In the genomic region with DNA sequence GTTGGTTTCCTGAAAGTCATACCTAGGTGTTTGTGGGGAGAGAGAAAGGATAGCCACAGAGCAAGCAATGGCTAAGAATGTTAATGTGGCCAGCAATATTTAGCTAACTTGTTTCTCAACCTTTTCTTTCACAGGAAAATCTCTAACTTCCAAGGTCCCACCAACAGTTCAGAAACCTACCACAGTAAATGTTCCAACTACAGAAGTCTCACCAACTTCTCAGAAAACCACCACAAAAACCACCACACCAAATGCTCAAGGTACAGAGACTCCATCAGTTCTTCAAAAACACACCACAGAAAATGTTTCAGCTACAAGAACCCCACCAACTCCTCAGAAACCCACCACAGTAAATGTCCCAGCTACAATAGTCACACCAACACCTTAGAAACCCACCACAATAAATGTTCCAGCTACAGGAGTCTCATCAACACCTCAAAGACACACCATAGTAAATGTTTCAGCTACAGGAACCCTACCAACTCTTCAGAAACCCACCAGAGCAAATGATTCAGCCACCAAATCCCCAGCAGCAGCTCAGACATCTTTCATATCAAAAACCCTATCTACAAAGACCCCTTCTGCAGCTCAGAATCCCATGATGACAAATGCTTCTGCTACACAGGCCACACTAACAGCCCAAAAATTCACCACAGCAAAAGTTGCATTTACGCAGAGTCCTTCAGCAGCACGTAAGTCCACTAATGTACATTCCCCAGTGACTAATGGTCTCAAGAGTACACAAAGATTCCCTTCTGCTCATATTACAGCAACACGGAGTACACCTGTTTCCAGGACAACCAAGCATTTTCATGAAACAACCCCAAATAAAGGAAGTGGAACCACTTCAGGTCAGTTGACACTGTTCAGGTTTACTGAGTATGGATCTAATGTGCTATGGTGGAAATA, we compare ENCODE assay signal across 1 cellular context.
TF ChIP-seq lines count a peak whose summit lies in the region.

No MANE protein-coding gene starts in this region.

TF ChIP-seq in GM12878, 131 proteins besides CTCF, POLR2A, EP300 and RAD21 (continued from another document and continues in another):
- TF ChIP-seq ASH2L (IDR thresholded peaks at IDR 0.05; ENCODE audit: borderline replicate concordance, low read depth) (no peak), ZZZ3 (IDR thresholded peaks at IDR 0.05; ENCODE audit: control insufficient read depth, insufficient read length, low read depth) (no peak), YBX1 (IDR thresholded peaks at IDR 0.05) (peak; percentile 67; the same call in 1 of the 2 replicates), GABPA (IDR thresholded peaks at IDR 0.05; ENCODE audit: low read depth) (no peak), ETV6 (conservative IDR thresholded peaks at IDR 0.05 in 1 of 2, IDR thresholded peaks at IDR 0.05 in 1 of 2; ENCODE audit: borderline replicate concordance in 1 of 2, low read depth in 1 of 2) (no peak), IKZF1 (conservative IDR thresholded peaks at IDR 0.05) (peak; percentile 57), STAT3 (IDR thresholded peaks at IDR 0.05; ENCODE audit: low read depth, low read length) (no peak), ZNF384 (IDR thresholded peaks at IDR 0.05; ENCODE audit: borderline replicate concordance, low read depth, low read length) (no peak), ZNF24 (IDR thresholded peaks at IDR 0.05) (peak; percentile 87), DPF2 (IDR thresholded peaks at IDR 0.05) (peak; percentile 75; the same call in 1 of the 2 replicates), CHD2 (IDR thresholded peaks at IDR 0.05; ENCODE audit: borderline replicate concordance, low read depth, low read length) (peak; percentile 64; the same call in 1 of the 2 replicates), RCOR1 (conservative IDR thresholded peaks at IDR 0.05; ENCODE audit: low read depth, low read length) (0 out of 2 replicates have a peak, but pooled peaks have one; percentile 13), POU2F2 (IDR thresholded peaks at IDR 0.05; ENCODE audit: borderline replicate concordance, low read depth, low read length) (peak; percentile 69; the same call in 1 of the 3 replicates), MEF2A (IDR thresholded peaks at IDR 0.05; ENCODE audit: insufficient read depth, low read depth, low read length) (0 out of 2 replicates have a peak, but pooled peaks have one; percentile 27), NBN (IDR thresholded peaks at IDR 0.05) (peak; percentile 70; the same call in 1 of the 2 replicates), ZNF217 (IDR thresholded peaks at IDR 0.05) (no peak), ZSCAN29 (IDR thresholded peaks at IDR 0.05) (no peak), SMAD1 (IDR thresholded peaks at IDR 0.05; ENCODE audit: low read depth, partially characterized antibody) (peak; percentile 88), EED (IDR thresholded peaks at IDR 0.05; ENCODE audit: low read depth) (peak; percentile 45; the same call in 1 of the 2 replicates), BHLHE40 (IDR thresholded peaks at IDR 0.05; ENCODE audit: borderline replicate concordance in 1 of 2, low read depth in 2 of 2, low read length in 1 of 2) (peak; percentile 20 to 33; a peak in 1 of 4 replicates), CREM (IDR thresholded peaks at IDR 0.05; ENCODE audit: low read depth) (peak; percentile 46; the same call in 1 of the 2 replicates)
- TF ChIP-seq, protein P1, sequence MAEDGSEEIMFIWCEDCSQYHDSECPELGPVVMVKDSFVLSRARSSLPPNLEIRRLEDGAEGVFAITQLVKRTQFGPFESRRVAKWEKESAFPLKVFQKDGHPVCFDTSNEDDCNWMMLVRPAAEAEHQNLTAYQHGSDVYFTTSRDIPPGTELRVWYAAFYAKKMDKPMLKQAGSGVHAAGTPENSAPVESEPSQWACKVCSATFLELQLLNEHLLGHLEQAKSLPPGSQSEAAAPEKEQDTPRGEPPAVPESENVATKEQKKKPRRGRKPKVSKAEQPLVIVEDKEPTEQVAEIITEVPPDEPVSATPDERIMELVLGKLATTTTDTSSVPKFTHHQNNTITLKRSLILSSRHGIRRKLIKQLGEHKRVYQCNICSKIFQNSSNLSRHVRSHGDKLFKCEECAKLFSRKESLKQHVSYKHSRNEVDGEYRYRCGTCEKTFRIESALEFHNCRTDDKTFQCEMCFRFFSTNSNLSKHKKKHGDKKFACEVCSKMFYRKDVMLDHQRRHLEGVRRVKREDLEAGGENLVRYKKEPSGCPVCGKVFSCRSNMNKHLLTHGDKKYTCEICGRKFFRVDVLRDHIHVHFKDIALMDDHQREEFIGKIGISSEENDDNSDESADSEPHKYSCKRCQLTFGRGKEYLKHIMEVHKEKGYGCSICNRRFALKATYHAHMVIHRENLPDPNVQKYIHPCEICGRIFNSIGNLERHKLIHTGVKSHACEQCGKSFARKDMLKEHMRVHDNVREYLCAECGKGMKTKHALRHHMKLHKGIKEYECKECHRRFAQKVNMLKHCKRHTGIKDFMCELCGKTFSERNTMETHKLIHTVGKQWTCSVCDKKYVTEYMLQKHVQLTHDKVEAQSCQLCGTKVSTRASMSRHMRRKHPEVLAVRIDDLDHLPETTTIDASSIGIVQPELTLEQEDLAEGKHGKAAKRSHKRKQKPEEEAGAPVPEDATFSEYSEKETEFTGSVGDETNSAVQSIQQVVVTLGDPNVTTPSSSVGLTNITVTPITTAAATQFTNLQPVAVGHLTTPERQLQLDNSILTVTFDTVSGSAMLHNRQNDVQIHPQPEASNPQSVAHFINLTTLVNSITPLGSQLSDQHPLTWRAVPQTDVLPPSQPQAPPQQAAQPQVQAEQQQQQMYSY (CRISPR knock-in tag; IDR thresholded peaks at IDR 0.05) = no peak
- TF ChIP-seq, protein P2, sequence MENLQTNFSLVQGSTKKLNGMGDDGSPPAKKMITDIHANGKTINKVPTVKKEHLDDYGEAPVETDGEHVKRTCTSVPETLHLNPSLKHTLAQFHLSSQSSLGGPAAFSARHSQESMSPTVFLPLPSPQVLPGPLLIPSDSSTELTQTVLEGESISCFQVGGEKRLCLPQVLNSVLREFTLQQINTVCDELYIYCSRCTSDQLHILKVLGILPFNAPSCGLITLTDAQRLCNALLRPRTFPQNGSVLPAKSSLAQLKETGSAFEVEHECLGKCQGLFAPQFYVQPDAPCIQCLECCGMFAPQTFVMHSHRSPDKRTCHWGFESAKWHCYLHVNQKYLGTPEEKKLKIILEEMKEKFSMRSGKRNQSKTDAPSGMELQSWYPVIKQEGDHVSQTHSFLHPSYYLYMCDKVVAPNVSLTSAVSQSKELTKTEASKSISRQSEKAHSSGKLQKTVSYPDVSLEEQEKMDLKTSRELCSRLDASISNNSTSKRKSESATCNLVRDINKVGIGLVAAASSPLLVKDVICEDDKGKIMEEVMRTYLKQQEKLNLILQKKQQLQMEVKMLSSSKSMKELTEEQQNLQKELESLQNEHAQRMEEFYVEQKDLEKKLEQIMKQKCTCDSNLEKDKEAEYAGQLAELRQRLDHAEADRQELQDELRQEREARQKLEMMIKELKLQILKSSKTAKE (IDR thresholded peaks at IDR 0.05; ENCODE audit: low read depth, poor library complexity, severe bottlenecking) = peak; percentile 45
- TF ChIP-seq, protein P3, sequence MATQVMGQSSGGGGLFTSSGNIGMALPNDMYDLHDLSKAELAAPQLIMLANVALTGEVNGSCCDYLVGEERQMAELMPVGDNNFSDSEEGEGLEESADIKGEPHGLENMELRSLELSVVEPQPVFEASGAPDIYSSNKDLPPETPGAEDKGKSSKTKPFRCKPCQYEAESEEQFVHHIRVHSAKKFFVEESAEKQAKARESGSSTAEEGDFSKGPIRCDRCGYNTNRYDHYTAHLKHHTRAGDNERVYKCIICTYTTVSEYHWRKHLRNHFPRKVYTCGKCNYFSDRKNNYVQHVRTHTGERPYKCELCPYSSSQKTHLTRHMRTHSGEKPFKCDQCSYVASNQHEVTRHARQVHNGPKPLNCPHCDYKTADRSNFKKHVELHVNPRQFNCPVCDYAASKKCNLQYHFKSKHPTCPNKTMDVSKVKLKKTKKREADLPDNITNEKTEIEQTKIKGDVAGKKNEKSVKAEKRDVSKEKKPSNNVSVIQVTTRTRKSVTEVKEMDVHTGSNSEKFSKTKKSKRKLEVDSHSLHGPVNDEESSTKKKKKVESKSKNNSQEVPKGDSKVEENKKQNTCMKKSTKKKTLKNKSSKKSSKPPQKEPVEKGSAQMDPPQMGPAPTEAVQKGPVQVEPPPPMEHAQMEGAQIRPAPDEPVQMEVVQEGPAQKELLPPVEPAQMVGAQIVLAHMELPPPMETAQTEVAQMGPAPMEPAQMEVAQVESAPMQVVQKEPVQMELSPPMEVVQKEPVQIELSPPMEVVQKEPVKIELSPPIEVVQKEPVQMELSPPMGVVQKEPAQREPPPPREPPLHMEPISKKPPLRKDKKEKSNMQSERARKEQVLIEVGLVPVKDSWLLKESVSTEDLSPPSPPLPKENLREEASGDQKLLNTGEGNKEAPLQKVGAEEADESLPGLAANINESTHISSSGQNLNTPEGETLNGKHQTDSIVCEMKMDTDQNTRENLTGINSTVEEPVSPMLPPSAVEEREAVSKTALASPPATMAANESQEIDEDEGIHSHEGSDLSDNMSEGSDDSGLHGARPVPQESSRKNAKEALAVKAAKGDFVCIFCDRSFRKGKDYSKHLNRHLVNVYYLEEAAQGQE (IDR thresholded peaks at IDR 0.05; ENCODE audit: low read depth, low read length) = no peak
- TF ChIP-seq, protein P4, sequence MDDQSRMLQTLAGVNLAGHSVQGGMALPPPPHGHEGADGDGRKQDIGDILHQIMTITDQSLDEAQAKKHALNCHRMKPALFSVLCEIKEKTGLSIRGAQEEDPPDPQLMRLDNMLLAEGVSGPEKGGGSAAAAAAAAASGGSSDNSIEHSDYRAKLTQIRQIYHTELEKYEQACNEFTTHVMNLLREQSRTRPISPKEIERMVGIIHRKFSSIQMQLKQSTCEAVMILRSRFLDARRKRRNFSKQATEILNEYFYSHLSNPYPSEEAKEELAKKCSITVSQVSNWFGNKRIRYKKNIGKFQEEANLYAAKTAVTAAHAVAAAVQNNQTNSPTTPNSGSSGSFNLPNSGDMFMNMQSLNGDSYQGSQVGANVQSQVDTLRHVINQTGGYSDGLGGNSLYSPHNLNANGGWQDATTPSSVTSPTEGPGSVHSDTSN (IDR thresholded peaks at IDR 0.05; ENCODE audit: insufficient replicate concordance, low read depth, low read length) = peak; percentile 23
- TF ChIP-seq, protein P5, sequence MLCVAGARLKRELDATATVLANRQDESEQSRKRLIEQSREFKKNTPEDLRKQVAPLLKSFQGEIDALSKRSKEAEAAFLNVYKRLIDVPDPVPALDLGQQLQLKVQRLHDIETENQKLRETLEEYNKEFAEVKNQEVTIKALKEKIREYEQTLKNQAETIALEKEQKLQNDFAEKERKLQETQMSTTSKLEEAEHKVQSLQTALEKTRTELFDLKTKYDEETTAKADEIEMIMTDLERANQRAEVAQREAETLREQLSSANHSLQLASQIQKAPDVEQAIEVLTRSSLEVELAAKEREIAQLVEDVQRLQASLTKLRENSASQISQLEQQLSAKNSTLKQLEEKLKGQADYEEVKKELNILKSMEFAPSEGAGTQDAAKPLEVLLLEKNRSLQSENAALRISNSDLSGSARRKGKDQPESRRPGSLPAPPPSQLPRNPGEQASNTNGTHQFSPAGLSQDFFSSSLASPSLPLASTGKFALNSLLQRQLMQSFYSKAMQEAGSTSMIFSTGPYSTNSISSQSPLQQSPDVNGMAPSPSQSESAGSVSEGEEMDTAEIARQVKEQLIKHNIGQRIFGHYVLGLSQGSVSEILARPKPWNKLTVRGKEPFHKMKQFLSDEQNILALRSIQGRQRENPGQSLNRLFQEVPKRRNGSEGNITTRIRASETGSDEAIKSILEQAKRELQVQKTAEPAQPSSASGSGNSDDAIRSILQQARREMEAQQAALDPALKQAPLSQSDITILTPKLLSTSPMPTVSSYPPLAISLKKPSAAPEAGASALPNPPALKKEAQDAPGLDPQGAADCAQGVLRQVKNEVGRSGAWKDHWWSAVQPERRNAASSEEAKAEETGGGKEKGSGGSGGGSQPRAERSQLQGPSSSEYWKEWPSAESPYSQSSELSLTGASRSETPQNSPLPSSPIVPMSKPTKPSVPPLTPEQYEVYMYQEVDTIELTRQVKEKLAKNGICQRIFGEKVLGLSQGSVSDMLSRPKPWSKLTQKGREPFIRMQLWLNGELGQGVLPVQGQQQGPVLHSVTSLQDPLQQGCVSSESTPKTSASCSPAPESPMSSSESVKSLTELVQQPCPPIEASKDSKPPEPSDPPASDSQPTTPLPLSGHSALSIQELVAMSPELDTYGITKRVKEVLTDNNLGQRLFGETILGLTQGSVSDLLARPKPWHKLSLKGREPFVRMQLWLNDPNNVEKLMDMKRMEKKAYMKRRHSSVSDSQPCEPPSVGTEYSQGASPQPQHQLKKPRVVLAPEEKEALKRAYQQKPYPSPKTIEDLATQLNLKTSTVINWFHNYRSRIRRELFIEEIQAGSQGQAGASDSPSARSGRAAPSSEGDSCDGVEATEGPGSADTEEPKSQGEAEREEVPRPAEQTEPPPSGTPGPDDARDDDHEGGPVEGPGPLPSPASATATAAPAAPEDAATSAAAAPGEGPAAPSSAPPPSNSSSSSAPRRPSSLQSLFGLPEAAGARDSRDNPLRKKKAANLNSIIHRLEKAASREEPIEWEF (IDR thresholded peaks at IDR 0.05; ENCODE audit: insufficient replicate concordance, low read depth, low read length) = peak; percentile 80
- TF ChIP-seq, protein P6, sequence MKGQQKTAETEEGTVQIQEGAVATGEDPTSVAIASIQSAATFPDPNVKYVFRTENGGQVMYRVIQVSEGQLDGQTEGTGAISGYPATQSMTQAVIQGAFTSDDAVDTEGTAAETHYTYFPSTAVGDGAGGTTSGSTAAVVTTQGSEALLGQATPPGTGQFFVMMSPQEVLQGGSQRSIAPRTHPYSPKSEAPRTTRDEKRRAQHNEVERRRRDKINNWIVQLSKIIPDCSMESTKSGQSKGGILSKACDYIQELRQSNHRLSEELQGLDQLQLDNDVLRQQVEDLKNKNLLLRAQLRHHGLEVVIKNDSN (IDR thresholded peaks at IDR 0.05; ENCODE audit: borderline replicate concordance, extremely low read length, insufficient read depth, low read depth, low read length) = no peak
- TF ChIP-seq, protein P7, sequence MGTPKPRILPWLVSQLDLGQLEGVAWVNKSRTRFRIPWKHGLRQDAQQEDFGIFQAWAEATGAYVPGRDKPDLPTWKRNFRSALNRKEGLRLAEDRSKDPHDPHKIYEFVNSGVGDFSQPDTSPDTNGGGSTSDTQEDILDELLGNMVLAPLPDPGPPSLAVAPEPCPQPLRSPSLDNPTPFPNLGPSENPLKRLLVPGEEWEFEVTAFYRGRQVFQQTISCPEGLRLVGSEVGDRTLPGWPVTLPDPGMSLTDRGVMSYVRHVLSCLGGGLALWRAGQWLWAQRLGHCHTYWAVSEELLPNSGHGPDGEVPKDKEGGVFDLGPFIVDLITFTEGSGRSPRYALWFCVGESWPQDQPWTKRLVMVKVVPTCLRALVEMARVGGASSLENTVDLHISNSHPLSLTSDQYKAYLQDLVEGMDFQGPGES (IDR thresholded peaks at IDR 0.05) = no peak
